In the genomic region with DNA sequence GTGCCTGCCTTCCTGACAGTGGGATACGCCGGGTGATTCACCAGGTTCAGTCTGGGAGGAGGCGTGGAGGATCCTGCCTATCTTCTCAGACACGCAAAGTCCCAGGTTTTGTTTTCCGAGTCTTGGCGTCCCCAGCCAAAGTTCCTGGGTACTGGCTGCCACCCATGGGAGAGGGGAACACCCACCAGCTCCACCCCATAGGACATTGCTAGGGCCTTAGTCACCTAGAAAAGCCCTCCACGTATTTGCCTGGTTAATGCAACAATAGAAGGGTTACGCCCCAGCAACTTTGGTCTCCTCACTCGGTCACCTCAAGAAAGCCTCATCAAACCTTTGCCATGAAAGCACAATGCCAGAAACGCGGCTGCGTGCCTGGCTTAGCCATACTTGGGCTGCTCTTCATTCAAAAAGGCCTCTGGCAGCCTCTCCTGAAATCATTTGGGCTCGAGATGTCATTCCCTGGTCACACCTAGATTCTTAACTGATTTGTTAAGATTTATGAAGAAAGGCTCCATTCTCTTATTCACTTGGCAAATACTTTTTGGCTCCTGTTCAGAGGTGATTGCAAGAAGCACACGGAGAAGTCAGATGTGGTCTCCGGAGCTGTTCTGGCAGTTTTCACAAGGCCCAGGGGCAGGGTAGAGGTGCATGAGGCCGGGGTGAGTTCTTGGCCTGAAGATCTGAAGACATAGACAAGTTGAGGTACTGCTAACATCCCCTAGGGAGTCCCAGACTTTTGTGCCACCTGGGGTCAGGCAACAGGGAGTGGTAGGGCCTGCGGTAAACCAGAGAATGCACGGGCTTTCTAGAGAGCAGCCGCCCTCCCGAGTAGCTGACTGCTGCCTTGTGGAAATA, we compare ENCODE assay signal across 1 cellular context.
TF ChIP-seq lines count a peak whose summit lies in the region.

No MANE protein-coding gene starts in this region.

TF ChIP-seq in HCT116, 20 proteins besides CTCF, POLR2A, EP300 and RAD21 (continued from another document):
- TF ChIP-seq, protein P1, sequence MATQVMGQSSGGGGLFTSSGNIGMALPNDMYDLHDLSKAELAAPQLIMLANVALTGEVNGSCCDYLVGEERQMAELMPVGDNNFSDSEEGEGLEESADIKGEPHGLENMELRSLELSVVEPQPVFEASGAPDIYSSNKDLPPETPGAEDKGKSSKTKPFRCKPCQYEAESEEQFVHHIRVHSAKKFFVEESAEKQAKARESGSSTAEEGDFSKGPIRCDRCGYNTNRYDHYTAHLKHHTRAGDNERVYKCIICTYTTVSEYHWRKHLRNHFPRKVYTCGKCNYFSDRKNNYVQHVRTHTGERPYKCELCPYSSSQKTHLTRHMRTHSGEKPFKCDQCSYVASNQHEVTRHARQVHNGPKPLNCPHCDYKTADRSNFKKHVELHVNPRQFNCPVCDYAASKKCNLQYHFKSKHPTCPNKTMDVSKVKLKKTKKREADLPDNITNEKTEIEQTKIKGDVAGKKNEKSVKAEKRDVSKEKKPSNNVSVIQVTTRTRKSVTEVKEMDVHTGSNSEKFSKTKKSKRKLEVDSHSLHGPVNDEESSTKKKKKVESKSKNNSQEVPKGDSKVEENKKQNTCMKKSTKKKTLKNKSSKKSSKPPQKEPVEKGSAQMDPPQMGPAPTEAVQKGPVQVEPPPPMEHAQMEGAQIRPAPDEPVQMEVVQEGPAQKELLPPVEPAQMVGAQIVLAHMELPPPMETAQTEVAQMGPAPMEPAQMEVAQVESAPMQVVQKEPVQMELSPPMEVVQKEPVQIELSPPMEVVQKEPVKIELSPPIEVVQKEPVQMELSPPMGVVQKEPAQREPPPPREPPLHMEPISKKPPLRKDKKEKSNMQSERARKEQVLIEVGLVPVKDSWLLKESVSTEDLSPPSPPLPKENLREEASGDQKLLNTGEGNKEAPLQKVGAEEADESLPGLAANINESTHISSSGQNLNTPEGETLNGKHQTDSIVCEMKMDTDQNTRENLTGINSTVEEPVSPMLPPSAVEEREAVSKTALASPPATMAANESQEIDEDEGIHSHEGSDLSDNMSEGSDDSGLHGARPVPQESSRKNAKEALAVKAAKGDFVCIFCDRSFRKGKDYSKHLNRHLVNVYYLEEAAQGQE (IDR thresholded peaks at IDR 0.05; ENCODE audit: low read depth) = no peak
- TF ChIP-seq SIN3A (IDR thresholded peaks at IDR 0.05; ENCODE audit: low read depth) (no peak), ZFX (IDR thresholded peaks at IDR 0.05) (no peak), EZH2phosphoT487 (IDR thresholded peaks at IDR 0.05; ENCODE audit: borderline replicate concordance) (no peak), SP1 (IDR thresholded peaks at IDR 0.05; ENCODE audit: low read depth) (peak; percentile 64), TCF7L2 (IDR thresholded peaks at IDR 0.05; ENCODE audit: borderline replicate concordance, extremely low read depth, insufficient read depth, insufficient read length) (no peak), CBX3 (IDR thresholded peaks at IDR 0.05; ENCODE audit: low read depth) (peak; percentile 64)
- TF ChIP-seq, protein P2, sequence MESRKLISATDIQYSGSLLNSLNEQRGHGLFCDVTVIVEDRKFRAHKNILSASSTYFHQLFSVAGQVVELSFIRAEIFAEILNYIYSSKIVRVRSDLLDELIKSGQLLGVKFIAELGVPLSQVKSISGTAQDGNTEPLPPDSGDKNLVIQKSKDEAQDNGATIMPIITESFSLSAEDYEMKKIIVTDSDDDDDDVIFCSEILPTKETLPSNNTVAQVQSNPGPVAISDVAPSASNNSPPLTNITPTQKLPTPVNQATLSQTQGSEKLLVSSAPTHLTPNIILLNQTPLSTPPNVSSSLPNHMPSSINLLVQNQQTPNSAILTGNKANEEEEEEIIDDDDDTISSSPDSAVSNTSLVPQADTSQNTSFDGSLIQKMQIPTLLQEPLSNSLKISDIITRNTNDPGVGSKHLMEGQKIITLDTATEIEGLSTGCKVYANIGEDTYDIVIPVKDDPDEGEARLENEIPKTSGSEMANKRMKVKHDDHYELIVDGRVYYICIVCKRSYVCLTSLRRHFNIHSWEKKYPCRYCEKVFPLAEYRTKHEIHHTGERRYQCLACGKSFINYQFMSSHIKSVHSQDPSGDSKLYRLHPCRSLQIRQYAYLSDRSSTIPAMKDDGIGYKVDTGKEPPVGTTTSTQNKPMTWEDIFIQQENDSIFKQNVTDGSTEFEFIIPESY (IDR thresholded peaks at IDR 0.05; ENCODE audit: extremely low read depth, insufficient replicate concordance, low read length) = no peak
